ENCODE assay signal across 9 cellular contexts in genomic region chr13:23609414-23610186, GRCh38. TPM values are rescaled to one million over a fixed set of nuclear protein-coding genes. Genes with fewer than 3 reads are reported as not detected.
DNase-seq lines count a peak whose midpoint lies in the region; ATAC-seq, FAIRE-seq and TF ChIP-seq lines count a peak whose summit lies in the region.
"Had no signal": no experiment of that assay in that cellular context is flagged by ENCODE, and none has a peak within 500 bp of the region (broad histone marks: within the 10 kb centered on the region; RNA-seq: fewer than 3 reads in every experiment).

No MANE protein-coding gene starts in this region.

- peak overlapping the region; percentile 73 for H2AFZ ChIP-seq in endothelial cell of umbilical vein (ENCODE audit: low read depth, low read length)

- DNase-seq in EL (peak; percentile 51), endothelial cell of umbilical vein (ENCODE audit: low read depth, low spot score) (peak; percentile 67), osteocyte (ENCODE audit: extremely low spot score, unreplicated experiment) (no peak), CD1c-positive myeloid dendritic cell (ENCODE audit: extremely low spot score) (no peak), SW 1271 (lab: John Stamatoyannopoulos, UW) (no peak)
- no peak for DNase-seq in activated naive CD4-positive, alpha-beta T cell treated with anti-CD3 and anti-CD28 coated beads, Interleukin-2, amount 50 U/mL, for 16 hours

- CTCF ChIA-PET in endothelial cell of umbilical vein (lab: Charles Lee), result interaction anchor here (0.9 to 1.8 kb wide), 4 partner anchors 31 to 68 kb away, joined by 3 to 6 read pairs (median 4); no protein-coding TSS in a partner anchor

- peak overlapping the region; percentile 67 for H3K4me2 ChIP-seq in endothelial cell of umbilical vein (ENCODE audit: insufficient read depth, low read length)

- no peaks in the 10 kb centered on the region for H3K36me3 Mint-ChIP-seq in osteocyte (ENCODE audit: unreplicated experiment)

- no peak for TF ChIP-seq EP300 in Ishikawa (IDR thresholded peaks at IDR 0.05; ENCODE audit: borderline replicate concordance)

- no peaks in the 10 kb centered on the region for H3K9me1 ChIP-seq in endothelial cell of umbilical vein (replicated peaks; ENCODE audit: control insufficient read depth, extremely low read depth, insufficient read depth, low read length)

- TF ChIP-seq CTCF in endothelial cell of umbilical vein (IDR thresholded peaks at IDR 0.05; ENCODE audit: extremely low read depth in 1 of 2, insufficient read depth in 1 of 2, low read depth in 1 of 2, low read length in 2 of 2), result no peak
- no peak for TF ChIP-seq CTCF in osteocyte (IDR thresholded peaks at IDR 0.05)

- no TSS peak for BruUV-seq in endothelial cell of umbilical vein (replicated peaks; lab: Mats Ljungman, UMichigan)

- H3K9me3 ChIP-seq in endothelial cell of umbilical vein (replicated peaks; ENCODE audit: control insufficient read depth, insufficient read depth, low read length), result no peaks in the 10 kb centered on the region

- H3K4me3 Mint-ChIP-seq in osteocyte (ENCODE audit: unreplicated experiment), result peak overlapping the region; percentile 67

- H3K27ac ChIP-seq in endothelial cell of umbilical vein (ENCODE audit: insufficient read depth, low read depth, low read length), result peak overlapping the region; percentile 69

- no peak for ATAC-seq in GM18861 (IDR thresholded peaks at IDR 0.05; ENCODE audit: unreplicated experiment)
- ATAC-seq: left colon had no signal

- POLR2A ChIA-PET in endothelial cell of umbilical vein (lab: Charles Lee), result no interaction called here

- peak overlapping the region in 1 of 3 experiments; percentile 9 for H3K4me3 ChIP-seq in endothelial cell of umbilical vein (replicated peaks in 1 of 3; ENCODE audit: insufficient read depth in 1 of 3, low read depth in 1 of 3, low read length in 3 of 3)

- H3K27me3 Mint-ChIP-seq in osteocyte (ENCODE audit: unreplicated experiment), result no peaks in the 10 kb centered on the region

- H3K79me2 ChIP-seq in endothelial cell of umbilical vein (ENCODE audit: control insufficient read depth, insufficient read depth, low read length), result no peaks in the 10 kb centered on the region

- FAIRE-seq in endothelial cell of umbilical vein (lab: Jason Lieb, UNC), result peak; percentile 62

- TF ChIP-seq RAD21 in Ishikawa (IDR thresholded peaks at IDR 0.05; ENCODE audit: low read depth), result no peak

- peaks cover 34% of the 10 kb centered on the region for H3K4me1 Mint-ChIP-seq in osteocyte (ENCODE audit: unreplicated experiment)

- dilution Hi-C loops in endothelial cell of umbilical vein (cut with MboI; ENCODE audit: extremely low pct_ligation_motif_present, low sequenced_read_pairs), result no loop called here

- no peaks in the 10 kb centered on the region for H4K20me1 ChIP-seq in endothelial cell of umbilical vein (replicated peaks; ENCODE audit: control insufficient read depth, extremely low read depth, insufficient read depth, low read length)

- peak overlapping the region; percentile 80 for H3K27ac Mint-ChIP-seq in osteocyte (ENCODE audit: unreplicated experiment)

- peaks cover 2 to 4% of the 10 kb centered on the region in 2 experiments for H3K27me3 ChIP-seq in endothelial cell of umbilical vein (ENCODE audit: control insufficient read depth in 2 of 2, insufficient read depth in 2 of 2, low read length in 2 of 2)

- intact Hi-C loops in endothelial cell of umbilical vein (cut with micrococcal nuclease), result loop anchor here (1.0 to 5.0 kb wide), 3 partner anchors 9 to 232 kb away; no protein-coding TSS in a partner anchor

- no peaks in the 10 kb centered on the region for H3K9me3 Mint-ChIP-seq in osteocyte (ENCODE audit: unreplicated experiment)

- peak overlapping the region; percentile 46 for H3K9ac ChIP-seq in endothelial cell of umbilical vein (replicated peaks; ENCODE audit: extremely low read depth, insufficient read depth, low read length)

- TF ChIP-seq POLR2A in endothelial cell of umbilical vein (IDR thresholded peaks at IDR 0.05; ENCODE audit: low read depth, low read length), result no peak

- H3K36me3 ChIP-seq in endothelial cell of umbilical vein (ENCODE audit: control insufficient read depth in 2 of 2, extremely low read depth in 1 of 2, insufficient read depth in 2 of 2, low read length in 2 of 2), result no peaks in the 10 kb centered on the region

- peaks cover 27% of the 10 kb centered on the region for H3K4me1 ChIP-seq in endothelial cell of umbilical vein (ENCODE audit: control insufficient read depth, extremely low read depth, insufficient read depth, low read length)

TF ChIP-seq in Ishikawa, 13 proteins besides CTCF, POLR2A, EP300 and RAD21:
- TF ChIP-seq CREB1 (IDR thresholded peaks at IDR 0.05; ENCODE audit: low read depth) (no peak), NFIC (IDR thresholded peaks at IDR 0.05) (peak; percentile 46)

TF ChIP-seq in endothelial cell of umbilical vein, 7 proteins besides CTCF, POLR2A, EP300 and RAD21:
- no peak for TF ChIP-seq FOS (IDR thresholded peaks at IDR 0.05; ENCODE audit: borderline replicate concordance, insufficient read depth, low read length)
- no peak for TF ChIP-seq MAX (IDR thresholded peaks at IDR 0.05; ENCODE audit: insufficient read depth, insufficient read length)
- no peak for TF ChIP-seq EZH2 (IDR thresholded peaks at IDR 0.05; ENCODE audit: borderline replicate concordance, low read depth, low read length, severe bottlenecking)
- TF ChIP-seq JUN (IDR thresholded peaks at IDR 0.05; ENCODE audit: borderline replicate concordance, insufficient read depth, insufficient read length, low read depth), result no peak
- no peak for TF ChIP-seq GATA2 (IDR thresholded peaks at IDR 0.05; ENCODE audit: insufficient read depth, insufficient read length, low read depth, low read length)
- no peak for TF ChIP-seq POLR2AphosphoS5 (IDR thresholded peaks at IDR 0.05; ENCODE audit: insufficient read depth, low read depth, low read length)
TF ChIP-seq in endothelial cell of umbilical vein: peak in this region for 0.

RNA-seq across cellular contexts. Expression of gene TNFRSF19, which starts 39.4 kb away (rescaled TPM):
- total RNA-seq in endothelial cell of umbilical vein (0.29 and 0.65 TPM in 2 replicates), osteocyte (1.6 and 1.7 TPM in 2 replicates)
- polyA plus RNA-seq in endothelial cell of umbilical vein, result 0.19 and 0.23 TPM in 2 replicates
- 0.18 and 0.28 TPM in 2 replicates for polyA plus RNA-seq in endothelial cell of umbilical vein (2011; cell fraction: cytosol; rRNA removed)
- polyA plus RNA-seq in endothelial cell of umbilical vein (2011; cell fraction: nucleus; rRNA removed), result 0.28 and 0.42 TPM in 2 replicates
- polyA plus RNA-seq in endothelial cell of umbilical vein (2012), result 0.36 and 0.38 TPM in 2 replicates
- polyA minus RNA-seq in endothelial cell of umbilical vein, result 0.46 and 0.49 TPM in 2 replicates
- polyA minus RNA-seq in endothelial cell of umbilical vein (2011; cell fraction: cytosol; rRNA and poly(A)+ RNA removed), result not detected
- polyA minus RNA-seq in endothelial cell of umbilical vein (2011; cell fraction: nucleus; rRNA and poly(A)+ RNA removed), result 0.14 and 0.67 TPM in 2 replicates

Comparison
In these comparisons a context has a peak if more than half of its experiments do, and no peak if none do; other contexts are left out.
1. DNase-seq: peak in EL (single experiment) and endothelial cell of umbilical vein (single experiment); none in osteocyte (single experiment), CD1c-positive myeloid dendritic cell (single experiment), activated naive CD4-positive, alpha-beta T cell treated with anti-CD3 and anti-CD28 coated beads, Interleukin-2, amount 50 U/mL, for 16 hours (single experiment) and SW 1271 (0 of 2).